Comparison of ENCODE assay signal across 8 cellular contexts in the genomic region with DNA sequence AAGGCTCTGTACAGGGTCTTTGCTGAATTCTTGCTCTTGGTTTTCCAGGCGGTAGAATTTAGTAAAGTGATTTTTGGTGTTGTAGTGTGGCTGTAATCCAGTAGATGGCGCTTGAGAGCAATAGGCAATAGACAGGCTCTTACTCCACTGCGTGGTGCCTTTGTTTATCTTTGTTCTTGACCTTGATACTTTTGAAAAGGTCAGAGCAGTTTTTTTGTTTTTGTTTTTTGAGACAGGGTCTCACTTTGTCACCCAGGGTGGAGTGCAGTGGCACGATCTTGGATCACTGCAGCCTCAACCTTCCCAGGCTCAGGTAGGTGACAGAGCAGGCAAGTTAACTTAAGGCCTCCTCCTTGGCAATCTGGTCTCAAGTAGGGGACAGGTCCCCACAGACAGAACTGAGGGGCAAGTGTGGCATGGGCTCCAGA. TPM values are rescaled to one million over a fixed set of nuclear protein-coding genes. Genes with fewer than 3 reads are reported as not detected.
DNase-seq lines count a peak whose midpoint lies in the region; ATAC-seq and TF ChIP-seq lines count a peak whose summit lies in the region.

No MANE protein-coding gene starts in this region.

- peaks cover 23% of the 10 kb centered on the region for H3K4me1 Mint-ChIP-seq in CD14-positive monocyte

- H3K27me3 Mint-ChIP-seq in CD14-positive monocyte (ENCODE audit: low read depth in 3 of 3), result peaks cover 3% of the 10 kb centered on the region in 3 donors

- no peaks in the 10 kb centered on the region for H3K9me3 ChIP-seq in gastrocnemius medialis

- H3K36me3 ChIP-seq in H7 (replicated peaks; ENCODE audit: control insufficient read depth, insufficient read depth, low read length) (no peaks in the 10 kb centered on the region), gastrocnemius medialis (no peaks in the 10 kb centered on the region)

- no peaks in the 10 kb centered on the region for H3K4me1 ChIP-seq in gastrocnemius medialis

- no peak overlapping the region for H3K4me3 ChIP-seq in H7 (ENCODE audit: insufficient read depth, low read depth, low read length)
- H3K4me3 ChIP-seq in gastrocnemius medialis, result no peak overlapping the region

- no peaks in the 10 kb centered on the region for H3K27me3 ChIP-seq in H7 (ENCODE audit: control insufficient read depth, insufficient read depth, low read length)
- H3K27me3 ChIP-seq in gastrocnemius medialis, result no peaks in the 10 kb centered on the region

- DNase-seq in CD14-positive monocyte (ENCODE audit: low spot score) (no peak), H7 (peak; percentile 67), OCI-M1 (lab: John Stamatoyannopoulos, UW) (peak; percentile 84), glomerular endothelial cell (ENCODE audit: extremely low read depth, low read depth, low spot score) (peak; percentile 25), gastrocnemius medialis (no peak), mesenteric fat pad (ENCODE audit: low spot score) (no peak)
- peak; percentile 8 for DNase-seq in activated T-helper 9 cell treated with anti-CD3 and anti-CD28 coated beads, Interleukin-2, amount 50 U/mL, for 16 hours (ENCODE audit: low read depth)

- no peaks in the 10 kb centered on the region for H3K36me3 Mint-ChIP-seq in CD14-positive monocyte

- no peak overlapping the region for H3K27ac ChIP-seq in gastrocnemius medialis

- TF ChIP-seq POLR2A in gastrocnemius medialis (IDR thresholded peaks at IDR 0.05), result no peak

- TF ChIP-seq CTCF in CD14-positive monocyte (IDR thresholded peaks at IDR 0.05), result peak; percentile 95
- TF ChIP-seq CTCF in gastrocnemius medialis (IDR thresholded peaks at IDR 0.05 in 4 of 5, conservative IDR thresholded peaks at IDR 0.05 in 1 of 5), result peak in 4 of 5 experiments; percentile 11 to 56 (median 32)

- peaks cover 2 to 12% (median 5%) of the 10 kb centered on the region in 7 donors for H3K9me3 Mint-ChIP-seq in CD14-positive monocyte

- H3K27ac Mint-ChIP-seq in CD14-positive monocyte, result peak overlapping the region in 2 of 7 donors; percentile 57 to 68

- peak overlapping the region in 1 of 2 donors; percentile 30 for H3K4me3 Mint-ChIP-seq in CD14-positive monocyte

- intact Hi-C loops in CD14-positive monocyte (cut with micrococcal nuclease), result loop anchor here (5.0 to 10.0 kb wide), 2 partner anchors 70 to 153 kb away; partner anchors contain the start of gene TMC4 (in 1 of the 2)
- intact Hi-C loops in gastrocnemius medialis (cut with DNase I; ENCODE audit: low total_unique reads), result loop anchor here (2.0 kb wide), 1 partner anchor 66 kb away; no protein-coding TSS in a partner anchor

- ATAC-seq in gastrocnemius medialis (no peak), HG02885 (IDR thresholded peaks at IDR 0.05; ENCODE audit: poor library complexity, unreplicated experiment) (no peak)

- in situ Hi-C loops in gastrocnemius medialis (cut with MboI; ENCODE audit: low sequenced_read_pairs in 4 of 4), result no loop called here

RNA-seq across cellular contexts. Expression of gene LILRA5, which starts 12.2 kb away (rescaled TPM):
- polyA plus RNA-seq in CD14-positive monocyte, result 100 to 1,000 TPM; 516 to 580 TPM
- not detected in 2 replicates for total RNA-seq in H7 (2014; rRNA removed; shearing (Covaris generic))
- total RNA-seq in glomerular endothelial cell (not detected in 2 replicates), gastrocnemius medialis (1 to 10 TPM in 2 of 4 donors, under 1 TPM in 1, not detected in 1; 0.98 to 2.4 (median 1.1) TPM), mesenteric fat pad (23.0 TPM)

RNA-seq across cellular contexts. Expression of gene LILRA4, which starts 13.8 kb away (rescaled TPM):
- 1 to 10 TPM; 2.2 to 3.4 TPM for polyA plus RNA-seq in CD14-positive monocyte
- not detected in 2 replicates for total RNA-seq in H7 (2014; rRNA removed; shearing (Covaris generic))
- total RNA-seq in glomerular endothelial cell, result not detected in 2 replicates
- total RNA-seq in gastrocnemius medialis, result not detected
- 1.0 TPM for total RNA-seq in mesenteric fat pad

RNA-seq across cellular contexts. Expression of gene LAIR1, which starts 39.5 kb away (rescaled TPM):
- polyA plus RNA-seq in CD14-positive monocyte, result 10 to 100 TPM; 48.0 to 73.8 TPM
- total RNA-seq in H7 (2014; rRNA removed; shearing (Covaris generic)), result 0.07 and 0.33 TPM in 2 replicates
- total RNA-seq in glomerular endothelial cell (not detected in 2 replicates), gastrocnemius medialis (1 to 10 TPM in 3 of 4 donors, under 1 TPM in 1; 0.12 to 3.5 (median 2.9) TPM), mesenteric fat pad (63.8 TPM)

RNA-seq across cellular contexts. Expression of gene LILRB2, which starts 44.3 kb away (rescaled TPM):
- 100 to 1,000 TPM; 111 to 172 TPM for polyA plus RNA-seq in CD14-positive monocyte
- not detected in 2 replicates for total RNA-seq in H7 (2014; rRNA removed; shearing (Covaris generic))
- total RNA-seq in glomerular endothelial cell (not detected in 2 replicates), gastrocnemius medialis (1 to 10 TPM in 3 of 4 donors, under 1 TPM in 1; 0.61 to 1.3 (median 1.2) TPM), mesenteric fat pad (14.4 TPM)

Comparison
In these comparisons a context has a peak if more than half of its experiments do, and no peak if none do; other contexts are left out.
1. DNase-seq: peak in H7 (single experiment), OCI-M1 (single experiment), activated T-helper 9 cell treated with anti-CD3 and anti-CD28 coated beads, Interleukin-2, amount 50 U/mL, for 16 hours (single experiment) and glomerular endothelial cell (single experiment); none in CD14-positive monocyte (single experiment), gastrocnemius medialis (0 of 2) and mesenteric fat pad (single experiment).
2. RNA of gene LAIR1, which starts 39.5 kb away (total RNA-seq): 63.8 TPM in mesenteric fat pad (single experiment); 0.12 to 3.5 TPM in gastrocnemius medialis, 0.07 to 0.33 TPM in H7 and not detected in glomerular endothelial cell; every median in the first group is over 10 times any median in the second.